ENCODE assay signal across 23 cellular contexts in genomic region chr13:76579701-76580100, GRCh38.
"Had no signal": no experiment of that assay in that cellular context is flagged by ENCODE, and none has a peak within 500 bp of the region (broad histone marks: within the 10 kb centered on the region; RNA-seq: fewer than 3 reads in every experiment).

No MANE protein-coding gene starts in this region.

- H3K9ac ChIP-seq: neural progenitor cell, parathyroid adenoma had no signal

- H3K27ac ChIP-seq: neural progenitor cell, neutrophil, ovary, pancreas, parathyroid adenoma, prostate gland, psoas muscle, right atrium auricular region, right lobe of liver, sigmoid colon, skin epidermis, spleen had no signal

- ATAC-seq: naive thymus-derived CD4-positive, alpha-beta T cell; naive thymus-derived CD8-positive, alpha-beta T cell; natural killer cell; natural killer cell treated with Interleukin-12 subunit alpha and Interleukin-12 subunit beta and Interleukin-15 and Interleukin-18, amount 100 ng/mL, for 72 hours; pancreas; psoas muscle; right cardiac atrium; right lobe of liver; sciatic nerve had no signal

- H3K4me3 ChIP-seq: neural progenitor cell, ovary, pancreas, prostate gland, psoas muscle, right atrium auricular region, right lobe of liver, sigmoid colon, skin epidermis, smooth muscle cell, spleen had no signal

- H3K27me3 Mint-ChIP-seq: natural killer cell treated with Interleukin-12 subunit alpha and Interleukin-12 subunit beta and Interleukin-15 and Interleukin-18, amount 100 ng/mL, for 72 hours; progenitor cell of endocrine pancreas had no signal

- H3K36me3 Mint-ChIP-seq: neural progenitor cell had no signal

- H3K4me1 Mint-ChIP-seq: naive thymus-derived CD4-positive, alpha-beta T cell; naive thymus-derived CD8-positive, alpha-beta T cell; natural killer cell; nephron; nephron progenitor cell; neural crest cell; neural progenitor cell had no signal

- H2AFZ ChIP-seq: neural progenitor cell, parathyroid adenoma had no signal

- H3K9me3 ChIP-seq: neutrophil, ovary, pancreas, prostate gland, right lobe of liver had no signal

- H3K27ac Mint-ChIP-seq: naive thymus-derived CD4-positive, alpha-beta T cell; naive thymus-derived CD8-positive, alpha-beta T cell; natural killer cell; natural killer cell treated with Interleukin-12 subunit alpha and Interleukin-12 subunit beta and Interleukin-15 and Interleukin-18, amount 100 ng/mL, for 72 hours; nephron; nephron progenitor cell; neural progenitor cell; progenitor cell of endocrine pancreas had no signal

- H3K36me3 ChIP-seq: neural progenitor cell, neutrophil, ovary, pancreas, prostate gland, right atrium auricular region, right lobe of liver, sigmoid colon, spleen had no signal

- H3K79me2 ChIP-seq: parathyroid adenoma had no signal

- H3K27me3 ChIP-seq: neural progenitor cell, neutrophil, ovary, pancreas, right atrium auricular region, right lobe of liver, sigmoid colon, spleen had no signal

- H3K4me2 ChIP-seq: neural progenitor cell, smooth muscle cell had no signal

- H3K4me3 Mint-ChIP-seq: naive thymus-derived CD4-positive, alpha-beta T cell; naive thymus-derived CD8-positive, alpha-beta T cell; natural killer cell; natural killer cell treated with Interleukin-12 subunit alpha and Interleukin-12 subunit beta and Interleukin-15 and Interleukin-18, amount 100 ng/mL, for 72 hours; nephron; nephron progenitor cell; neural crest cell; neural progenitor cell had no signal
